8 cellular contexts compared by ENCODE assay signal in genomic region chr2:131105156-131105949, GRCh38. TPM values are rescaled to one million over a fixed set of nuclear protein-coding genes. Genes with fewer than 3 reads are reported as not detected.
DNase-seq lines count a peak whose midpoint lies in the region; ATAC-seq and TF ChIP-seq lines count a peak whose summit lies in the region.

Gene PLEKHB2 (plus strand): TSS chr2:131105336. CDS start chr2:131120942, 15,606 bp downstream.

- intact Hi-C loops in ascending aorta (cut with DNase I), result loop anchor here (1.0 to 5.0 kb wide), 3 partner anchors 12 to 763 kb away; partner anchors contain the start of genes FAM168B, IMP4 and MZT2A

- DNase-seq in NCI-H1105 treated with DMSO at 0.1 percent for 48 hours (lab: John Stamatoyannopoulos, UW) (peak; percentile 84), ascending aorta (ENCODE audit: low spot score in 2 of 2) (peak; percentile 64 to 96), hepatic stellate cell (ENCODE audit: low spot score) (peak; percentile 95), retinal pigment epithelial cell (ENCODE audit: low read depth) (no peak), GF-D8 (lab: John Stamatoyannopoulos, UW) (no peak)
- peak; percentile 96 for DNase-seq in T-helper 2 cell treated with Interferon-gamma antibody and Interleukin-4, amounts not matched to agents 5 μg/mL and 100 μg/mL, for 36 hours (ENCODE audit: low spot score)

- peaks cover 42% of the 10 kb centered on the region for H3K4me1 Mint-ChIP-seq in T-helper 2 cell treated with Interferon-gamma antibody and Interleukin-4, amounts not matched to agents 5 μg/mL and 100 μg/mL, for 36 hours (ENCODE audit: low read depth)

- H3K4me3 ChIP-seq in ascending aorta (peak within 1 kb of the TSS; percentile 83 to 97), retinal pigment epithelial cell (ENCODE audit: low read length) (peak within 1 kb of the TSS; percentile 94)

- peaks cover 0 to 14% of the 10 kb centered on the region in 2 donors for H3K4me1 ChIP-seq in ascending aorta

- H3K27me3 Mint-ChIP-seq in T-helper 2 cell treated with Interferon-gamma antibody and Interleukin-4, amounts not matched to agents 5 μg/mL and 100 μg/mL, for 36 hours (ENCODE audit: low read depth), result no peaks in the 10 kb centered on the region

- H3K36me3 Mint-ChIP-seq in T-helper 2 cell treated with Interferon-gamma antibody and Interleukin-4, amounts not matched to agents 5 μg/mL and 100 μg/mL, for 36 hours (ENCODE audit: low read depth), result peaks cover 17% of the 10 kb centered on the region

- TF ChIP-seq CTCF in ascending aorta (IDR thresholded peaks at IDR 0.05), result peak in 1 of 3 experiments; percentile 13
- peak; percentile 20 for TF ChIP-seq CTCF in retinal pigment epithelial cell (conservative IDR thresholded peaks at IDR 0.05; ENCODE audit: low read depth, low read length)

- peak within 1 kb of the TSS; percentile 98 for H3K27ac Mint-ChIP-seq in T-helper 2 cell treated with Interferon-gamma antibody and Interleukin-4, amounts not matched to agents 5 μg/mL and 100 μg/mL, for 36 hours

- H3K27ac ChIP-seq in ascending aorta, result peak within 1 kb of the TSS; percentile 85 to 86

- ATAC-seq in HG02678 (IDR thresholded peaks at IDR 0.05; ENCODE audit: unreplicated experiment), result peak; percentile 80

- H3K4me3 Mint-ChIP-seq in T-helper 2 cell treated with Interferon-gamma antibody and Interleukin-4, amounts not matched to agents 5 μg/mL and 100 μg/mL, for 36 hours, result peak within 1 kb of the TSS; percentile 93

- H3K9me3 Mint-ChIP-seq in T-helper 2 cell treated with Interferon-gamma antibody and Interleukin-4, amounts not matched to agents 5 μg/mL and 100 μg/mL, for 36 hours, result no peaks in the 10 kb centered on the region

- peak; percentile 94 for TF ChIP-seq POLR2A in GM15510 (IDR thresholded peaks at IDR 0.05; ENCODE audit: borderline replicate concordance, extremely low read depth, insufficient read length)

- H3K36me3 ChIP-seq in ascending aorta, result no peaks in the 10 kb centered on the region

- no peaks in the 10 kb centered on the region for H3K9me3 ChIP-seq in ascending aorta

- H3K27me3 ChIP-seq in ascending aorta, result no peaks in the 10 kb centered on the region

RNA-seq across cellular contexts. Expression of gene PLEKHB2, which starts in this region (rescaled TPM):
- 61.7 TPM for total RNA-seq in ascending aorta

Comparison
In these comparisons a context has a peak if more than half of its experiments do, and no peak if none do; other contexts are left out.
1. DNase-seq: peak in NCI-H1105 treated with DMSO at 0.1 percent for 48 hours (single experiment), T-helper 2 cell treated with Interferon-gamma antibody and Interleukin-4, amounts not matched to agents 5 μg/mL and 100 μg/mL, for 36 hours (single experiment), ascending aorta (2 of 2) and hepatic stellate cell (single experiment); none in retinal pigment epithelial cell (single experiment) and GF-D8 (single experiment).